Comparison of ENCODE assay signal across 8 cellular contexts in genomic region chr21:39125752-39126485, GRCh38. TPM values are rescaled to one million over a fixed set of nuclear protein-coding genes. Genes with fewer than 3 reads are reported as not detected.
DNase-seq lines count a peak whose midpoint lies in the region; ATAC-seq and TF ChIP-seq lines count a peak whose summit lies in the region.

No MANE protein-coding gene starts in this region.

- POLR2A ChIA-PET in HCT116 (lab: Charles Lee), result no interaction called here

- no peaks in the 10 kb centered on the region for H4K20me1 ChIP-seq in HCT116 (ENCODE audit: insufficient read depth)

- H3K27ac Mint-ChIP-seq in CD14-positive monocyte, result peak overlapping the region in 6 of 7 donors; percentile 26 to 86 (median 74)

- H3K9ac ChIP-seq in HCT116 (ENCODE audit: low read length), result no peak overlapping the region
- no peak overlapping the region for H3K9ac ChIP-seq in adipocyte (ENCODE audit: low read length)

- H3K9me2 ChIP-seq in HCT116 (ENCODE audit: insufficient read depth), result no peaks in the 10 kb centered on the region

- H3K27me3 ChIP-seq in HCT116 (ENCODE audit: insufficient read depth, low read length) (no peaks in the 10 kb centered on the region), adipocyte (replicated peaks; ENCODE audit: control insufficient read depth, insufficient read depth, low read length) (no peaks in the 10 kb centered on the region), right atrium auricular region (no peaks in the 10 kb centered on the region)

- no peak overlapping the region for H2AFZ ChIP-seq in HCT116 (ENCODE audit: low read depth, low read length, poor library complexity, severe bottlenecking)

- intact Hi-C loops in CD14-positive monocyte (cut with micrococcal nuclease) (no loop called here), HCT116 (cut with micrococcal nuclease) (loop anchor here (1.0 kb wide), 1 partner anchor 392 kb away; no protein-coding TSS in a partner anchor), sciatic nerve (cut with DNase I) (no loop called here)

- BruUV-seq in HCT116 (replicated peaks; lab: Mats Ljungman, UMichigan), result no TSS peak

- peak; percentile 96 for ATAC-seq in HCT116
- peak; percentile 95 for ATAC-seq in sciatic nerve
- no peak for ATAC-seq in HG03354 (IDR thresholded peaks at IDR 0.05; ENCODE audit: poor library complexity, severe bottlenecking, unreplicated experiment)
- no peak for ATAC-seq in HG03469 (IDR thresholded peaks at IDR 0.05; ENCODE audit: unreplicated experiment)

- H3K4me3 Mint-ChIP-seq in CD14-positive monocyte, result no peak overlapping the region

- no peak overlapping the region for H3K4me2 ChIP-seq in HCT116 (ENCODE audit: low read length)

- TF ChIP-seq POLR2A in HCT116 (IDR thresholded peaks at IDR 0.05; ENCODE audit: borderline replicate concordance, extremely low read depth, insufficient read depth, insufficient read length), result no peak

- TF ChIP-seq CTCF in CD14-positive monocyte (IDR thresholded peaks at IDR 0.05) (peak; percentile 63), HCT116 (IDR thresholded peaks at IDR 0.05 in 2 of 3, conservative IDR thresholded peaks at IDR 0.05 in 1 of 3; ENCODE audit: borderline replicate concordance in 1 of 3, insufficient read depth in 1 of 3, low read depth in 2 of 3, low read length in 2 of 3) (peak; percentile 55 to 60 (median 56); a peak in 5 of 6 replicates), right atrium auricular region (IDR thresholded peaks at IDR 0.05) (peak; percentile 34 to 77)

- CTCF ChIA-PET in HCT116 (lab: Charles Lee), result interaction anchor here (1.2 kb wide), 1 partner anchor 618 kb away, joined by 3 read pairs; no protein-coding TSS in a partner anchor

- no peaks in the 10 kb centered on the region for H3K9me3 ChIP-seq in HCT116 (ENCODE audit: control insufficient read depth in 1 of 2, insufficient read depth in 1 of 2, low read depth in 1 of 2, low read length in 2 of 2)
- H3K9me3 ChIP-seq in adipocyte (ENCODE audit: control insufficient read depth, low read length), result peaks cover 9% of the 10 kb centered on the region
- peaks cover 0 to 15% of the 10 kb centered on the region in 2 donors for H3K9me3 ChIP-seq in right atrium auricular region

- TF ChIP-seq RAD21 in HCT116 (IDR thresholded peaks at IDR 0.05; ENCODE audit: low read depth), result peak; percentile 76

- peaks cover 0 to 6% (median 3%) of the 10 kb centered on the region in 7 donors for H3K9me3 Mint-ChIP-seq in CD14-positive monocyte

- H3K27ac ChIP-seq in HCT116 (ENCODE audit: low read depth, low read length) (no peak overlapping the region), right atrium auricular region (no peak overlapping the region)

- DNase-seq in CD14-positive monocyte (ENCODE audit: low spot score) (peak; percentile 63), HCT116 (ENCODE audit: low read depth, low spot score) (peak; percentile 45), NCI-H345 treated with DMSO at 0.1 percent for 48 hours (lab: John Stamatoyannopoulos, UW; ENCODE audit: unreplicated experiment) (peak; percentile 68), adipocyte (ENCODE audit: low read depth) (peak; percentile 87), right atrium auricular region (ENCODE audit: low spot score) (peak; percentile 67), sciatic nerve (ENCODE audit: low spot score) (no peak)

- H3K27me3 Mint-ChIP-seq in CD14-positive monocyte (ENCODE audit: low read depth in 3 of 3), result peaks cover 0 to 1% (median 0%) of the 10 kb centered on the region in 3 donors

- H3K4me1 Mint-ChIP-seq in CD14-positive monocyte, result peaks cover 11% of the 10 kb centered on the region

- H3K36me3 Mint-ChIP-seq in CD14-positive monocyte, result no peaks in the 10 kb centered on the region

- H3K4me1 ChIP-seq in HCT116 (ENCODE audit: control insufficient read depth in 1 of 2, insufficient read depth in 2 of 2, low read length in 2 of 2) (no peaks in the 10 kb centered on the region), adipocyte (ENCODE audit: control insufficient read depth, insufficient read depth, low read length) (no peaks in the 10 kb centered on the region), right atrium auricular region (peaks cover 0 to 17% of the 10 kb centered on the region in 2 donors)

- RAD21 ChIA-PET in HCT116 (lab: Charles Lee; ENCODE audit: low non-redundant PET in 1 of 2, low total read pairs in 2 of 2, uncharacterized antibody in 2 of 2, unreplicated experiment in 2 of 2), result no interaction called here

- H3K79me2 ChIP-seq in HCT116 (ENCODE audit: insufficient read depth, low read length), result no peaks in the 10 kb centered on the region

- H3K36me3 ChIP-seq in HCT116 (ENCODE audit: control insufficient read depth in 1 of 2, insufficient read depth in 2 of 2, low read length in 2 of 2), result no peaks in the 10 kb centered on the region
- H3K36me3 ChIP-seq in adipocyte (ENCODE audit: control insufficient read depth, insufficient read depth, low read length, severe bottlenecking), result no peaks in the 10 kb centered on the region
- no peaks in the 10 kb centered on the region for H3K36me3 ChIP-seq in right atrium auricular region

- H3K4me3 ChIP-seq in HCT116 (replicated peaks in 1 of 2; ENCODE audit: low read depth in 1 of 2, low read length in 2 of 2) (no peak overlapping the region), adipocyte (ENCODE audit: low read length) (no peak overlapping the region), right atrium auricular region (no peak overlapping the region)

TF ChIP-seq in HCT116, 20 proteins besides CTCF, POLR2A, EP300 and RAD21 (continues in another document):
- TF ChIP-seq REST (IDR thresholded peaks at IDR 0.05; ENCODE audit: low read depth) (no peak), FOSL1 (IDR thresholded peaks at IDR 0.05; ENCODE audit: low read depth) (no peak), ZBTB33 (IDR thresholded peaks at IDR 0.05; ENCODE audit: extremely low read depth, insufficient replicate concordance, low read length) (no peak), POLR2AphosphoS5 (IDR thresholded peaks at IDR 0.05; ENCODE audit: low read depth, low read length) (no peak), ZNF274 (IDR thresholded peaks at IDR 0.05; ENCODE audit: low read depth, low read length) (no peak), EZH2 (IDR thresholded peaks at IDR 0.05) (no peak), SP1 (IDR thresholded peaks at IDR 0.05; ENCODE audit: low read depth) (no peak), SRF (IDR thresholded peaks at IDR 0.05; ENCODE audit: low read depth) (no peak), ATF3 (IDR thresholded peaks at IDR 0.05) (no peak), EGR1 (IDR thresholded peaks at IDR 0.05; ENCODE audit: low read depth) (no peak), CEBPB (IDR thresholded peaks at IDR 0.05; ENCODE audit: low read depth) (no peak; the same call in 1 of the 2 replicates), JUND (IDR thresholded peaks at IDR 0.05) (no peak), EZH2phosphoT487 (IDR thresholded peaks at IDR 0.05; ENCODE audit: borderline replicate concordance) (no peak), MAX (IDR thresholded peaks at IDR 0.05) (no peak), YY1 (IDR thresholded peaks at IDR 0.05; ENCODE audit: extremely low read depth, insufficient replicate concordance, low read depth, low read length) (no peak), CBX3 (IDR thresholded peaks at IDR 0.05; ENCODE audit: low read depth) (no peak)

RNA-seq across cellular contexts. Expression of gene PSMG1, which starts 57.3 kb away (rescaled TPM):
- 10 to 100 TPM; 26.2 to 29.2 TPM for polyA plus RNA-seq in CD14-positive monocyte
- 83.7 TPM for total RNA-seq in HCT116 (2021; ENCODE audit: unreplicated experiment)
- 25.3 and 43.6 TPM in 2 replicates for polyA plus RNA-seq in HCT116 (2012)
- 10 to 100 TPM; 15.5 to 24.4 TPM for total RNA-seq in right atrium auricular region
- total RNA-seq in sciatic nerve, result 18.2 TPM

Comparison
In these comparisons a context has a peak if more than half of its experiments do, and no peak if none do; other contexts are left out.
1. ATAC-seq: peak in HCT116 (single experiment) and sciatic nerve (single experiment); none in HG03354 (single experiment) and HG03469 (single experiment).
2. Peak in every context shown above with its lines, with median percentiles within 50 percentile points of each other: CTCF ChIP-seq.